ENCODE assay signal across 1 cellular context in genomic region chr14:61470954-61471279, GRCh38.
TF ChIP-seq lines count a peak whose summit lies in the region.

No MANE protein-coding gene starts in this region.

TF ChIP-seq in SK-N-SH, 30 proteins besides CTCF, POLR2A, EP300 and RAD21 (continued from another document):
- TF ChIP-seq USF2 (IDR thresholded peaks at IDR 0.05; ENCODE audit: borderline replicate concordance, low read depth, low read length), result no peak
- TF ChIP-seq PBX3 (IDR thresholded peaks at IDR 0.05), result no peak
